22 cellular contexts compared by ENCODE assay signal in the genomic region with DNA sequence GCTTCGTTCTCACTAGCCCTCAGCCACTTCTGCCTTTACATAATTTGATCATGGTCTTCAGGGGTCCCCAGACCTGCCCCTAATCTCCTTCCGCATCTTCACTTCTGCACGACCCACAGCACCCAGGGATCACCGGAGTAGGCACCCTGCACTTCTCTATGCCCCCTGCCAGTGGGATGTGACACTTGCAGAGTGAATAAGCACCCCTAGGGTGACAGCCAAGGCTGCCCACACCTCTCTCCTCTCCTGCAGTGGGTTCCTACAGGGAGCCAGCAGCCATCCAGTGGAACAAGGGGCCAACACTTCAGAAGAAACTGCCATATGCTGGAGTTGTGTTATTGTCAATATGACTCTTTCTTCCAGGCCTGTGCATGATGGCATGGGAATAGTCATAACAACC. TPM values are rescaled to one million over a fixed set of nuclear protein-coding genes. Genes with fewer than 3 reads are reported as not detected.
DNase-seq lines count a peak whose midpoint lies in the region; ATAC-seq and TF ChIP-seq lines count a peak whose summit lies in the region.
"Had no signal": no experiment of that assay in that cellular context is flagged by ENCODE, and none has a peak within 500 bp of the region (broad histone marks: within the 10 kb centered on the region; RNA-seq: fewer than 3 reads in every experiment).

No MANE protein-coding gene starts in this region.

- H3K36me3 ChIP-seq in breast epithelium (no peaks in the 10 kb centered on the region), Panc1 (ENCODE audit: control insufficient read depth, insufficient read depth, low read length) (no peaks in the 10 kb centered on the region)
- H3K36me3 ChIP-seq: BE2C; BLaER1 treated with 17β-estradiol and CSF1 and Interleukin-3, amounts not matched to agents 10 nM and 100 nM; HAP-1 had no signal

- H3K9me3 ChIP-seq in breast epithelium (no peaks in the 10 kb centered on the region), Panc1 (ENCODE audit: control insufficient read depth, insufficient read depth, low read depth, low read length) (no peaks in the 10 kb centered on the region)
- H3K9me3 ChIP-seq: A549; BE2C; BLaER1 treated with 17β-estradiol and CSF1 and Interleukin-3, amounts not matched to agents 10 nM and 100 nM; HAP-1 had no signal

- H3K36me3 Mint-ChIP-seq in MCF 10A (ENCODE audit: insufficient read depth, unreplicated experiment) = no peaks in the 10 kb centered on the region
- H3K36me3 Mint-ChIP-seq: CD14-positive monocyte; CD8-positive, alpha-beta memory T cell had no signal

- POLR2A ChIA-PET in MCF 10A (lab: Yijun Ruan, JAX) = interaction anchor here (1.2 kb wide), 1 partner anchor 9 kb away, joined by 3 read pairs; no protein-coding TSS in a partner anchor
- POLR2A ChIA-PET in Panc1 (lab: Charles Lee) = no interaction called here

- H3K27ac Mint-ChIP-seq in MCF 10A (ENCODE audit: low read depth, unreplicated experiment) = no peak overlapping the region
- H3K27ac Mint-ChIP-seq: CD4-positive, alpha-beta T cell; CD8-positive, alpha-beta memory T cell had no signal

- H3K9me3 Mint-ChIP-seq in MCF 10A (ENCODE audit: unreplicated experiment) = no peaks in the 10 kb centered on the region
- H3K9me3 Mint-ChIP-seq: CD4-positive, alpha-beta T cell; CD8-positive, alpha-beta memory T cell had no signal

- H3K4me1 ChIP-seq in breast epithelium (peaks cover 4 to 21% of the 10 kb centered on the region in 2 donors), Panc1 (ENCODE audit: control insufficient read depth, insufficient read depth, low read length) (peaks cover 64% of the 10 kb centered on the region)
- H3K4me1 ChIP-seq: A549, BE2C had no signal

- intact Hi-C loops in breast epithelium (cut with DNase I; ENCODE audit: low total_unique reads) = no loop called here
- intact Hi-C loops in MCF 10A (cut with micrococcal nuclease) = no loop called here
- intact Hi-C loops in Panc1 (cut with micrococcal nuclease; ENCODE audit: unreplicated experiment) = no loop called here
- intact Hi-C loops in sciatic nerve (cut with DNase I) = no loop called here

- TF ChIP-seq POLR2A in breast epithelium (IDR thresholded peaks at IDR 0.05) = no peak

- H3K27me3 ChIP-seq in breast epithelium = no peaks in the 10 kb centered on the region
- H3K27me3 ChIP-seq in Panc1 (ENCODE audit: control insufficient read depth, insufficient read depth, low read length) = no peaks in the 10 kb centered on the region
- H3K27me3 ChIP-seq: BE2C; BLaER1 treated with 17β-estradiol and CSF1 and Interleukin-3, amounts not matched to agents 10 nM and 100 nM had no signal

- H3K4me1 Mint-ChIP-seq in MCF 10A (ENCODE audit: insufficient read depth, unreplicated experiment) = no peaks in the 10 kb centered on the region
- H3K4me1 Mint-ChIP-seq: CD8-positive, alpha-beta memory T cell had no signal

- in situ Hi-C loops in Panc1 (cut with HindIII; ENCODE audit: low pct_unique_long_range_greater_than_20kb, low sequenced_read_pairs) = no loop called here

- BruUV-seq in MCF 10A (replicated peaks; lab: Mats Ljungman, UMichigan) (no TSS peak), Panc1 (replicated peaks; lab: Mats Ljungman, UMichigan) (no TSS peak)

- peak overlapping the region; percentile 93 to 96 for H3K27ac ChIP-seq in breast epithelium
- H3K27ac ChIP-seq in Panc1 (ENCODE audit: low read length) = peak overlapping the region; percentile 89
- H3K27ac ChIP-seq: A549; BLaER1 treated with 17β-estradiol and CSF1 and Interleukin-3, amounts not matched to agents 10 nM and 100 nM had no signal

- TF ChIP-seq CTCF in breast epithelium (IDR thresholded peaks at IDR 0.05) (no peak), MCF 10A (IDR thresholded peaks at IDR 0.05; ENCODE audit: unreplicated experiment) (no peak), Panc1 (IDR thresholded peaks at IDR 0.05) (no peak)

- CTCF ChIA-PET in MCF 10A (lab: Yijun Ruan, JAX) = interaction anchor here (0.6 kb wide), 1 partner anchor 889 kb away, joined by 3 read pairs; no protein-coding TSS in a partner anchor
- CTCF ChIA-PET in Panc1 (lab: Charles Lee) = interaction anchor here (0.7 kb wide), 1 partner anchor 59 kb away, joined by 3 read pairs; the partner anchor contains the start of gene CITED4

- DNase-seq in breast epithelium (ENCODE audit: low spot score in 2 of 2) (no peak), MCF 10A (ENCODE audit: unreplicated experiment) (no peak), Panc1 (ENCODE audit: low read depth, low spot score) (no peak), mesenteric fat pad (ENCODE audit: low spot score) (peak; percentile 37), sciatic nerve (ENCODE audit: low spot score) (peak; percentile 19), NCI-H187 treated with DMSO at 0.1 percent for 48 hours (lab: John Stamatoyannopoulos, UW) (no peak), NAMALWA (ENCODE audit: low spot score) (no peak)
- DNase-seq: 8988T; ACHN; AML-193; BE2C; CD4-positive, alpha-beta T cell; CD8-positive, alpha-beta memory T cell; DMS53; DMS79 treated with DMSO at 0.1 percent for 48 hours; GF-D8; GOT3 had no signal

- no peak overlapping the region for H3K4me3 ChIP-seq in breast epithelium
- no peak overlapping the region for H3K4me3 ChIP-seq in Panc1 (ENCODE audit: low read depth in 2 of 2, low read length in 2 of 2)
- H3K4me3 ChIP-seq: A549; BLaER1 treated with 17β-estradiol and CSF1 and Interleukin-3, amounts not matched to agents 10 nM and 100 nM; HAP-1 had no signal

- ATAC-seq in Panc1 (no peak), sciatic nerve (no peak), HG03196 (IDR thresholded peaks at IDR 0.05; ENCODE audit: unreplicated experiment) (no peak)

- H3K27me3 Mint-ChIP-seq in MCF 10A (ENCODE audit: insufficient read depth, unreplicated experiment) = no peaks in the 10 kb centered on the region
- H3K27me3 Mint-ChIP-seq: CD4-positive, alpha-beta T cell had no signal

- no peak overlapping the region for H3K4me3 Mint-ChIP-seq in MCF 10A (ENCODE audit: unreplicated experiment)
- H3K4me3 Mint-ChIP-seq: CD14-positive monocyte; CD4-positive, alpha-beta T cell; CD8-positive, alpha-beta memory T cell had no signal

RNA-seq across cellular contexts. Expression of gene CTPS1, which starts 58.0 kb away (rescaled TPM):
- total RNA-seq in breast epithelium (10 to 100 TPM; 13.1 to 20.0 (median 13.2) TPM), MCF 10A (2022) (54.1 and 69.9 TPM in 2 replicates), Panc1 (2021; ENCODE audit: unreplicated experiment) (166 TPM), mesenteric fat pad (18.4 TPM), sciatic nerve (23.5 TPM)
- polyA plus RNA-seq in Panc1 (2012; ENCODE audit: insufficient read length) = 83.3 TPM

RNA-seq across cellular contexts. Expression of gene CITED4, which starts 59.4 kb away (rescaled TPM):
- total RNA-seq in breast epithelium (100 to 1,000 TPM in 1 of 3 donors, 10 to 100 TPM in 2; 12.2 to 136 (median 26.9) TPM), MCF 10A (2022) (22.5 and 43.5 TPM in 2 replicates), Panc1 (2021; ENCODE audit: unreplicated experiment) (145 TPM), mesenteric fat pad (20.6 TPM), sciatic nerve (5.6 TPM)
- 241 TPM for polyA plus RNA-seq in Panc1 (2012; ENCODE audit: insufficient read length)

Comparison
In these comparisons a context has a peak if more than half of its experiments do, and no peak if none do; other contexts are left out.
1. DNase-seq: peak in mesenteric fat pad (single experiment) and sciatic nerve (single experiment); none in breast epithelium (0 of 2), MCF 10A (single experiment), Panc1 (single experiment), NCI-H187 treated with DMSO at 0.1 percent for 48 hours (single experiment) and NAMALWA (single experiment).